In the genomic region with DNA sequence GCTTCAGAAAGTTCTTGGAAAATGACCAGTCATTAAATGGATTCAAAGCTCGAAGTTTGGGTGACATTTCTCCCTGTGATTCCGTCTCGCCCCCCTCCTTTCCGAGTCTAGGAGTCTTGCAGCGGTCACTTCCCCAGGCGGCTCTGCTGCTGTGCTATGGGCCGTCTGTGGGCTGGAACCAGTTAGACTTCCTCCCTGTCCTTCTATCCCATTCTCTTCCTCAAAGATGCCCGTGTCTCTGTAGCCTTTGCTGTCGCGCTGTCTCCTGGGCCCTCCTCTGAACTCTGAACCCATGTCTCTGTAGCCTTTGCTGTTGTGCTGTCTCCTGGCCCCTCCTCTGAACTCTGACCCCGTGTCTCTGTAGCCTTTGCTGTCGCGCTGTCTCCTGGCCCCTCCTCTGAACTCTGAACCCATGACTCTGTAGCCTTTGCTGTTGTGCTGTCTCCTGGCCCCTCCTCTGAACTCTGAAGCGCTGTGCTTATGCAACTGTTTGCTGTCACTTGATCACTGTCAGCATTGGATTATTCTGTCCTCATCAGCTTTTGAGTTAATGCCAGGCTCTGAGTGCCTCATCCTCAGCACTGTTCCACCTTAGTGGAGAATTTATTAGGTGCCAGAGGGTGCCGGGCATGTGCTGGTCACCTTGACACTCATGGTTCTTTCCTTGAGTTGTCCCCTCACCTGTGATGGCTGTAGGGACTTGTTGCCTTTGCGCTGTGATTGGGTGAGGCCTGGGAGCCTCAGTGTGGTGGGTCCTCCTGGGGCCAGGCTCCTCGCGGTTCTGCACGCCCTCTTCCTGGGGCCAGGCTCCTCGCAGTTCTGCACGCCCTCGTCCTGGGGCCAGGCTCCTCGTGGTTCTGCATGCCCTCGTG, we compare ENCODE assay signal across 1 cellular context.
TF ChIP-seq lines count a peak whose summit lies in the region.

No MANE protein-coding gene starts in this region.

TF ChIP-seq in GM23338, 12 proteins besides CTCF, POLR2A, EP300 and RAD21 (continued from another document):
- TF ChIP-seq ZNF331 (CRISPR knock-in tag; IDR thresholded peaks at IDR 0.05; ENCODE audit: low read depth) (no peak), STAT1 (IDR thresholded peaks at IDR 0.05; ENCODE audit: unreplicated experiment) (no peak), POLR2AphosphoS5 (IDR thresholded peaks at IDR 0.05; ENCODE audit: low read depth) (no peak), EZH2 (IDR thresholded peaks at IDR 0.05; ENCODE audit: low read depth, unreplicated experiment) (no peak), ETS1 (IDR thresholded peaks at IDR 0.05) (no peak)
TF ChIP-seq in GM23338: peak in this region for 0.
